In the genomic region with DNA sequence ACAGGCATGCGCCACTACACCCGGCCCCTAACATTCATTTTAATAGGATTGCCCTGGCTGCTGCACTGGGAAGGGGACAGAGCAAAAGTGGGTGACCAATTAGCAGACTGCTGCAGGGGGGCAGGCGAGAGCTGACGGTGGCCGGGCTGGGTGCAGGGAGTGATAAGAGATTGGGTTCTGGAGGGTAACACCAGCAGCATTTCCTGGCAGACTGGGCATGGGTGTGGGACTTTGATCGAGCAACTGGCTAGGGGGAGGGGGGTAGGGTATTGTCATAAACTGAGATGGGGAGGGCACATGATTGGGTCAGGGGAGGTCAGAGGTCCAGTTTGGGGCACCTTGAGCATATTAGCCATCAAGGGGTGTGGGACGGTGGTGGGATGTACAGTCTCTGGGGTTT, we compare ENCODE assay signal across 21 cellular contexts. TPM values are rescaled to one million over a fixed set of nuclear protein-coding genes. Genes with fewer than 3 reads are reported as not detected.
DNase-seq lines count a peak whose midpoint lies in the region; ATAC-seq, FAIRE-seq and TF ChIP-seq lines count a peak whose summit lies in the region.
"Had no signal": no experiment of that assay in that cellular context is flagged by ENCODE, and none has a peak within 500 bp of the region (broad histone marks: within the 10 kb centered on the region; RNA-seq: fewer than 3 reads in every experiment).

No MANE protein-coding gene starts in this region.

- no peaks in the 10 kb centered on the region for H3K36me3 ChIP-seq in liver (ENCODE audit: control insufficient read depth in 4 of 4, insufficient read depth in 3 of 4, low read depth in 1 of 4, low read length in 3 of 4)
- H3K36me3 ChIP-seq in HepG2 (replicated peaks in 1 of 2; ENCODE audit: control insufficient read depth in 1 of 2, insufficient read depth in 2 of 2, low read length in 2 of 2): no peaks in the 10 kb centered on the region
- no peaks in the 10 kb centered on the region for H3K36me3 ChIP-seq in right lobe of liver
- H3K36me3 ChIP-seq in hepatocyte (replicated peaks; ENCODE audit: insufficient read depth, low read depth): no peaks in the 10 kb centered on the region
- H3K36me3 ChIP-seq: BE2C had no signal

- H3K27ac Mint-ChIP-seq in chondrocyte (ENCODE audit: unreplicated experiment): peak overlapping the region; percentile 70
- H3K27ac Mint-ChIP-seq in stimulated activated naive B cell treated with anti-CD40 and anti-IgM and Interleukin-4, amounts not matched to agents 10 μg/mL and 1 μg/mL and 100 μg/mL, for 72 hours: peak overlapping the region; percentile 45
- H3K27ac Mint-ChIP-seq: HFFc6 had no signal

- H3K4me1 Mint-ChIP-seq in chondrocyte (ENCODE audit: low read depth): peaks cover 26% of the 10 kb centered on the region
- peaks cover 17 to 24% of the 10 kb centered on the region in 2 donors for H3K4me1 Mint-ChIP-seq in stimulated activated naive B cell treated with anti-CD40 and anti-IgM and Interleukin-4, amounts not matched to agents 10 μg/mL and 1 μg/mL and 100 μg/mL, for 72 hours

- TF ChIP-seq POLR2A in HepG2 (IDR thresholded peaks at IDR 0.05; ENCODE audit: insufficient read depth in 1 of 2, low read depth in 2 of 2, low read length in 2 of 2) (no peak), right lobe of liver (IDR thresholded peaks at IDR 0.05) (no peak)

- H3K9me3 Mint-ChIP-seq in chondrocyte (ENCODE audit: low read depth): no peaks in the 10 kb centered on the region
- H3K9me3 Mint-ChIP-seq in stimulated activated naive B cell treated with anti-CD40 and anti-IgM and Interleukin-4, amounts not matched to agents 10 μg/mL and 1 μg/mL and 100 μg/mL, for 72 hours: no peaks in the 10 kb centered on the region
- H3K9me3 Mint-ChIP-seq: CD4-positive, alpha-beta memory T cell; HFFc6 had no signal

- no peak overlapping the region for H3K4me2 ChIP-seq in HepG2 (ENCODE audit: low read depth, low read length)
- H3K4me2 ChIP-seq in hepatocyte: no peak overlapping the region

- WGBS in liver: 47% methylated on average over 7 of the region's 7 CpGs
- 20% methylated on average over 7 of the region's 7 CpGs for WGBS in HepG2 (ENCODE audit: low lambda C conversion rate)
- WGBS in right lobe of liver (ENCODE audit: insufficient coverage, low coverage, low lambda C conversion rate, missing lambda C conversion rate): 42% methylated on average over 7 of the region's 7 CpGs
- WGBS in hepatocyte (ENCODE audit: low lambda C conversion rate, missing lambda C conversion rate): 82% methylated on average over 7 of the region's 7 CpGs

- H3K27me3 Mint-ChIP-seq in chondrocyte (ENCODE audit: low read depth): peaks cover 5% of the 10 kb centered on the region
- peaks cover 15 to 21% of the 10 kb centered on the region in 2 donors for H3K27me3 Mint-ChIP-seq in stimulated activated naive B cell treated with anti-CD40 and anti-IgM and Interleukin-4, amounts not matched to agents 10 μg/mL and 1 μg/mL and 100 μg/mL, for 72 hours

- no peak for FAIRE-seq in HepG2 (lab: Jason Lieb, UNC)
- FAIRE-seq: A204.1, D721Med, G401.6, GM12891 had no signal

- BruUV-seq in HepG2 (replicated peaks; lab: Mats Ljungman, UMichigan): no TSS peak

- peaks cover 5 to 39% (median 29%) of the 10 kb centered on the region in 4 donors for H3K4me1 ChIP-seq in liver (ENCODE audit: control insufficient read depth in 4 of 4, insufficient read depth in 4 of 4, low read length in 3 of 4)
- H3K4me1 ChIP-seq in HepG2 (ENCODE audit: insufficient read depth, low read length): peaks cover 48% of the 10 kb centered on the region
- H3K4me1 ChIP-seq in right lobe of liver: peaks cover 0 to 44% (median 19%) of the 10 kb centered on the region in 4 donors
- H3K4me1 ChIP-seq in hepatocyte (ENCODE audit: insufficient read depth): no peaks in the 10 kb centered on the region
- H3K4me1 ChIP-seq: BE2C had no signal

- TF ChIP-seq RAD21 in liver (IDR thresholded peaks at IDR 0.05): peak in 1 of 2 donors; percentile 11
- TF ChIP-seq RAD21 in HepG2 (CRISPR knock-in tag; IDR thresholded peaks at IDR 0.05): no peak

- no peaks in the 10 kb centered on the region for H3K9me3 ChIP-seq in liver (ENCODE audit: control insufficient read depth in 4 of 4, low read length in 3 of 4)
- H3K9me3 ChIP-seq in HepG2 (ENCODE audit: low read length): no peaks in the 10 kb centered on the region
- H3K9me3 ChIP-seq in right lobe of liver: no peaks in the 10 kb centered on the region
- no peaks in the 10 kb centered on the region for H3K9me3 ChIP-seq in hepatocyte (ENCODE audit: low read depth)
- H3K9me3 ChIP-seq: BE2C had no signal

- H3K79me2 ChIP-seq in HepG2 (ENCODE audit: insufficient read depth, low read length) (no peaks in the 10 kb centered on the region), hepatocyte (no peaks in the 10 kb centered on the region)

- H3K4me3 Mint-ChIP-seq in chondrocyte (ENCODE audit: unreplicated experiment): no peak overlapping the region
- H3K4me3 Mint-ChIP-seq in stimulated activated naive B cell treated with anti-CD40 and anti-IgM and Interleukin-4, amounts not matched to agents 10 μg/mL and 1 μg/mL and 100 μg/mL, for 72 hours: no peak overlapping the region
- H3K4me3 Mint-ChIP-seq: CD4-positive, alpha-beta memory T cell; HFFc6 had no signal

- no peak for TF ChIP-seq CTCF in liver (IDR thresholded peaks at IDR 0.05; ENCODE audit: low read depth, low read length, missing input control)
- TF ChIP-seq CTCF in HepG2 (CRISPR knock-in tag; IDR thresholded peaks at IDR 0.05): no peak
- no peak for TF ChIP-seq CTCF in chondrocyte (IDR thresholded peaks at IDR 0.05)
- no peak for TF ChIP-seq CTCF in right lobe of liver (IDR thresholded peaks at IDR 0.05)
- TF ChIP-seq CTCF in hepatocyte (IDR thresholded peaks at IDR 0.05; ENCODE audit: poor library complexity): no peak

- no peak for ATAC-seq in HepG2
- ATAC-seq in right lobe of liver: peak in 2 of 4 donors; percentile 1 to 15
- ATAC-seq in stimulated activated naive B cell treated with anti-CD40 and anti-IgM and Interleukin-4, amounts not matched to agents 10 μg/mL and 1 μg/mL and 100 μg/mL, for 72 hours (replicated peaks): no peak

- H3K9me2 ChIP-seq in hepatocyte (replicated peaks; ENCODE audit: insufficient read depth): no peaks in the 10 kb centered on the region

- POLR2A ChIA-PET in HepG2 (lab: Yijun Ruan, JAX): interaction anchor here (0.8 kb wide), 1 partner anchor 45 kb away, joined by 3 read pairs; no protein-coding TSS in a partner anchor

- CTCF ChIA-PET in HepG2 (lab: Yijun Ruan, JAX; ENCODE audit: low intra/inter-chr PET ratio, low total read pairs): no interaction called here

- H3K27me3 ChIP-seq in liver (ENCODE audit: control insufficient read depth in 4 of 4, insufficient read depth in 4 of 4, low read length in 3 of 4): no peaks in the 10 kb centered on the region
- H3K27me3 ChIP-seq in HepG2 (ENCODE audit: control insufficient read depth in 1 of 2, insufficient read depth in 2 of 2, low read length in 2 of 2): peaks cover 3 to 23% of the 10 kb centered on the region in 2 experiments; a peak in 4 of 5 replicates
- H3K27me3 ChIP-seq in right lobe of liver: no peaks in the 10 kb centered on the region
- H3K27me3 ChIP-seq in hepatocyte: no peaks in the 10 kb centered on the region
- H3K27me3 ChIP-seq: BE2C had no signal

- no peak for DNase-seq in HepG2 (ENCODE audit: low spot score)
- DNase-seq in chondrocyte (ENCODE audit: low spot score): no peak
- DNase-seq in right lobe of liver: peak in 2 of 3 donors; percentile 61 to 76
- DNase-seq in stimulated activated naive B cell treated with anti-CD40 and anti-IgM and Interleukin-4, amounts not matched to agents 10 μg/mL and 1 μg/mL and 100 μg/mL, for 72 hours: no peak
- DNase-seq in head of caudate nucleus: no peak
- no peak for DNase-seq in H4 (ENCODE audit: low spot score)
- DNase-seq in hepatocyte (ENCODE audit: low spot score): no peak
- DNase-seq: CD4-positive, alpha-beta memory T cell; DMS153; DMS79 treated with DMSO at 0.1 percent for 48 hours; EL; GOT3 had no signal

- no peak overlapping the region for H3K27ac ChIP-seq in liver (ENCODE audit: low read depth in 1 of 2, low read length in 2 of 2)
- no peak overlapping the region for H3K27ac ChIP-seq in HepG2 (ENCODE audit: extremely low read length, insufficient read depth, low read length)
- no peak overlapping the region for H3K27ac ChIP-seq in right lobe of liver
- no peak overlapping the region for H3K27ac ChIP-seq in hepatocyte
- H3K27ac ChIP-seq: C4-2B, HL-60 had no signal

- in situ Hi-C loops in HepG2 (cut with HindIII; ENCODE audit: extremely low pct_ligation_motif_present, low pct_unique_long_range_greater_than_20kb): loop anchor here (5.0 kb wide), 2 partner anchors 39 to 101 kb away; no protein-coding TSS in a partner anchor

- intact Hi-C loops in HepG2 (cut with micrococcal nuclease; ENCODE audit: unreplicated experiment) (loop anchor here (5.0 kb wide), 1 partner anchor 101 kb away; no protein-coding TSS in a partner anchor), right lobe of liver (cut with DNase I) (no loop called here), head of caudate nucleus (cut with DNase I) (no loop called here)

- no peak overlapping the region for H3K9ac ChIP-seq in liver (ENCODE audit: low read depth in 1 of 2, low read length in 2 of 2)
- H3K9ac ChIP-seq in HepG2 (ENCODE audit: insufficient read depth, low read depth, low read length): no peak overlapping the region

- H3K4me3 ChIP-seq in liver (ENCODE audit: low read depth in 1 of 3, low read length in 3 of 3) (no peak overlapping the region), HepG2 (replicated peaks in 1 of 3; ENCODE audit: insufficient read depth in 1 of 3, low read depth in 2 of 3, low read length in 3 of 3) (no peak overlapping the region; a peak in 1 of 6 replicates), right lobe of liver (no peak overlapping the region), hepatocyte (no peak overlapping the region)

- H4K20me1 ChIP-seq in HepG2 (ENCODE audit: insufficient read depth, low read length) (no peaks in the 10 kb centered on the region), hepatocyte (ENCODE audit: insufficient read depth, poor library complexity, severe bottlenecking) (no peaks in the 10 kb centered on the region)

- TF ChIP-seq EP300 in HepG2 (IDR thresholded peaks at IDR 0.05; ENCODE audit: low read depth in 2 of 2, low read length in 2 of 2): no peak
- no peak for TF ChIP-seq EP300 in HepG2 (CRISPR knock-in tag; IDR thresholded peaks at IDR 0.05; ENCODE audit: borderline replicate concordance)

- H2AFZ ChIP-seq in HepG2 (ENCODE audit: low read length) (no peak overlapping the region), hepatocyte (no peak overlapping the region)

- no peaks in the 10 kb centered on the region for H3K36me3 Mint-ChIP-seq in chondrocyte (ENCODE audit: low read depth)
- H3K36me3 Mint-ChIP-seq in stimulated activated naive B cell treated with anti-CD40 and anti-IgM and Interleukin-4, amounts not matched to agents 10 μg/mL and 1 μg/mL and 100 μg/mL, for 72 hours: peaks cover 4 to 9% of the 10 kb centered on the region in 2 donors
- H3K36me3 Mint-ChIP-seq: CD4-positive, alpha-beta memory T cell had no signal

RNA-seq across cellular contexts. Expression of gene AMZ1, which starts 20.2 kb away (rescaled TPM):
- total RNA-seq in liver: 1 to 10 TPM in 1 of 2 donors, not detected in 1; 1.3 TPM
- polyA plus RNA-seq in liver: 1 to 10 TPM in 1 of 2 donors, under 1 TPM in 1; 0.10 to 1.1 TPM
- total RNA-seq in HepG2 (2016; rRNA removed; fragmentation: Illumina TruSeq; extraction: Trizol): not detected in 2 replicates
- total RNA-seq in HepG2 (2016; cell fraction: cytosol; rRNA removed; fragmentation: Illumina TruSeq; extraction: Trizol; ENCODE audit: low read depth): not detected in 2 replicates
- not detected in 2 replicates for total RNA-seq in HepG2 (2016; cell fraction: insoluble cytoplasmic fraction; rRNA removed; fragmentation: Illumina TruSeq; extraction: Trizol)
- not detected in 2 replicates for total RNA-seq in HepG2 (2016; cell fraction: membrane; rRNA removed; fragmentation: Illumina TruSeq; extraction: Trizol)
- total RNA-seq in HepG2 (2016; cell fraction: nucleus; rRNA removed; fragmentation: Illumina TruSeq; extraction: Trizol): not detected in 2 replicates
- polyA plus RNA-seq in HepG2 (2011; rRNA removed): 0.03 TPM in 1 of 2 replicates, not detected in the other
- 0.01 and 0.04 TPM in 2 replicates for polyA plus RNA-seq in HepG2 (2011; cell fraction: cytosol; rRNA removed)
- polyA plus RNA-seq in HepG2 (2011; cell fraction: nucleus; rRNA removed): 0.18 and 0.26 TPM in 2 replicates
- 0.05 and 0.07 TPM in 2 replicates for polyA plus RNA-seq in HepG2 (2012)
- not detected in 2 replicates for polyA plus RNA-seq in HepG2 (2016; cell fraction: cytosol; fragmentation: Illumina TruSeq; extraction: Trizol; ENCODE audit: low read depth)
- polyA plus RNA-seq in HepG2 (2016; cell fraction: insoluble cytoplasmic fraction; fragmentation: Illumina TruSeq; extraction: Trizol; ENCODE audit: low read depth): not detected in 2 replicates
- polyA plus RNA-seq in HepG2 (2016; cell fraction: membrane; fragmentation: Illumina TruSeq; extraction: Trizol; ENCODE audit: low read depth): not detected in 2 replicates
- not detected in 2 replicates for polyA plus RNA-seq in HepG2 (2016; cell fraction: nucleus; fragmentation: Illumina TruSeq; extraction: Trizol; ENCODE audit: insufficient read depth, low read depth)
- 0.30 and 0.84 TPM in 2 replicates for polyA minus RNA-seq in HepG2 (2011; rRNA and poly(A)+ RNA removed; ENCODE audit: low replicate concordance)
- polyA minus RNA-seq in HepG2 (2011; cell fraction: cytosol; rRNA and poly(A)+ RNA removed): not detected in 2 replicates
- 0.13 TPM in 1 of 2 replicates, not detected in the other for polyA minus RNA-seq in HepG2 (2011; cell fraction: nucleus; rRNA and poly(A)+ RNA removed)
- total RNA-seq in chondrocyte: 9.1 to 11.1 TPM (median 9.6 TPM) in 3 replicates
- 1 to 10 TPM in 4 of 6 experiments, under 1 TPM in 1, not detected in 1; 0.42 to 5.8 (median 1.4) TPM for total RNA-seq in right lobe of liver
- total RNA-seq in H4 (2014; rRNA removed; shearing (Covaris generic)): not detected in 2 replicates
- total RNA-seq in hepatocyte: not detected in 2 replicates
- polyA plus RNA-seq in hepatocyte: 1.4 TPM in 1 of 2 replicates, not detected in the other

RNA-seq across cellular contexts. Expression of gene TTYH3, which starts 36.1 kb away (rescaled TPM):
- 10 to 100 TPM; 16.7 to 18.1 TPM for total RNA-seq in liver
- 10 to 100 TPM in 1 of 2 donors, 1 to 10 TPM in 1; 8.2 to 19.6 TPM for polyA plus RNA-seq in liver
- total RNA-seq in HepG2 (2016; rRNA removed; fragmentation: Illumina TruSeq; extraction: Trizol): 21.5 and 26.3 TPM in 2 replicates
- 11.5 and 11.7 TPM in 2 replicates for total RNA-seq in HepG2 (2016; cell fraction: cytosol; rRNA removed; fragmentation: Illumina TruSeq; extraction: Trizol; ENCODE audit: low read depth)
- 19.4 and 28.8 TPM in 2 replicates for total RNA-seq in HepG2 (2016; cell fraction: insoluble cytoplasmic fraction; rRNA removed; fragmentation: Illumina TruSeq; extraction: Trizol)
- 34.4 and 35.6 TPM in 2 replicates for total RNA-seq in HepG2 (2016; cell fraction: membrane; rRNA removed; fragmentation: Illumina TruSeq; extraction: Trizol)
- total RNA-seq in HepG2 (2016; cell fraction: nucleus; rRNA removed; fragmentation: Illumina TruSeq; extraction: Trizol): 37.1 and 45.0 TPM in 2 replicates
- polyA plus RNA-seq in HepG2 (2011; rRNA removed): 50.0 and 80.3 TPM in 2 replicates
- 48.3 and 72.3 TPM in 2 replicates for polyA plus RNA-seq in HepG2 (2011; cell fraction: cytosol; rRNA removed)
- polyA plus RNA-seq in HepG2 (2011; cell fraction: nucleus; rRNA removed): 227 and 315 TPM in 2 replicates
- polyA plus RNA-seq in HepG2 (2012): 90.1 and 104 TPM in 2 replicates
- 11.1 and 11.5 TPM in 2 replicates for polyA plus RNA-seq in HepG2 (2016; cell fraction: cytosol; fragmentation: Illumina TruSeq; extraction: Trizol; ENCODE audit: low read depth)
- 52.7 and 63.6 TPM in 2 replicates for polyA plus RNA-seq in HepG2 (2016; cell fraction: insoluble cytoplasmic fraction; fragmentation: Illumina TruSeq; extraction: Trizol; ENCODE audit: low read depth)
- 49.3 and 52.2 TPM in 2 replicates for polyA plus RNA-seq in HepG2 (2016; cell fraction: membrane; fragmentation: Illumina TruSeq; extraction: Trizol; ENCODE audit: low read depth)
- 138 and 141 TPM in 2 replicates for polyA plus RNA-seq in HepG2 (2016; cell fraction: nucleus; fragmentation: Illumina TruSeq; extraction: Trizol; ENCODE audit: insufficient read depth, low read depth)
- polyA minus RNA-seq in HepG2 (2011; rRNA and poly(A)+ RNA removed; ENCODE audit: low replicate concordance): 4.5 and 192 TPM in 2 replicates
- polyA minus RNA-seq in HepG2 (2011; cell fraction: cytosol; rRNA and poly(A)+ RNA removed): 91.4 and 94.8 TPM in 2 replicates
- polyA minus RNA-seq in HepG2 (2011; cell fraction: nucleus; rRNA and poly(A)+ RNA removed): 41.0 and 47.5 TPM in 2 replicates
- total RNA-seq in chondrocyte: 196 to 209 TPM (median 198 TPM) in 3 replicates
- total RNA-seq in right lobe of liver: 10 to 100 TPM; 10.3 to 59.3 (median 37.6) TPM
- 25.2 and 25.3 TPM in 2 replicates for total RNA-seq in H4 (2014; rRNA removed; shearing (Covaris generic))
- 35.8 and 46.3 TPM in 2 replicates for total RNA-seq in hepatocyte
- polyA plus RNA-seq in hepatocyte: 101 and 108 TPM in 2 replicates

Comparison
In these comparisons a context has a peak if more than half of its experiments do, and no peak if none do; other contexts are left out.
1. DNase-seq: peak in right lobe of liver (2 of 3); none in HepG2 (single experiment), chondrocyte (single experiment), stimulated activated naive B cell treated with anti-CD40 and anti-IgM and Interleukin-4, amounts not matched to agents 10 μg/mL and 1 μg/mL and 100 μg/mL, for 72 hours (single experiment), head of caudate nucleus (0 of 42), H4 (single experiment) and hepatocyte (single experiment).